Comparison of ENCODE assay signal across 21 cellular contexts in the genomic region with DNA sequence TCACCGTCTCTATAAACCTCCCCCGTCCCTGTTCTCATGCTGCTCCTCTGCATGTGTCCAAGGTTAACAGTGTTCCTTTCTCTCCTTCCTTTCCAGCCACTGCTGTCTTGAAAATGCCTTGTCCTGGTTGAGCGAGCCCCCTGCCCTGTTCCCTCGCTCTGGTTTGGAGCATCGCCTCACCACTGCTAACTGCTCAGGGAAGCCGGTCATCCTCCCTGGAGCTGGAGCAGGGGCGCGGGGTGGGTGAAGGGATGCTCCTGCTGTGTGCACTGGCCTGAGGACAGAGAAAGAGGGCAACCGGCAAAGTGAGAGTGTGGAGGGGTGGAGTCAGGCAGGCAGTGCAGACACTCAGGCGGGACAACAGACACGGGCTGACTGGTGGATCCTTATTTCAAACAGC. TPM values are rescaled to one million over a fixed set of nuclear protein-coding genes. Genes with fewer than 3 reads are reported as not detected.
"Had no signal": no experiment of that assay in that cellular context is flagged by ENCODE, and none has a peak within 500 bp of the region (broad histone marks: within the 10 kb centered on the region; RNA-seq: fewer than 3 reads in every experiment).

No MANE protein-coding gene starts in this region.

- ATAC-seq: activated CD8-positive, alpha-beta memory T cell treated with anti-CD3 and anti-CD28 coated beads, Interleukin-2, amount 10 ng/mL, durations not matched to agents 7 days and 5 days; sciatic nerve; stimulated activated effector memory CD8-positive, alpha-beta T cell treated with anti-CD3 and anti-CD28 coated beads, Interleukin-12 subunit alpha, Interleukin-12 subunit beta, amount 100 ng/mL, for 72 hours had no signal

- H3K27ac Mint-ChIP-seq: activated B cell treated with CpG ODN at 0.5 μM for 24 hours; activated CD4-positive, alpha-beta memory T cell treated with anti-CD3 and anti-CD28 coated beads, Interleukin-2, amount 10 ng/mL, durations not matched to agents 7 days and 5 days; activated CD8-positive, alpha-beta memory T cell treated with anti-CD3 and anti-CD28 coated beads, Interleukin-2, amount 10 ng/mL, durations not matched to agents 7 days and 5 days; activated naive CD8-positive, alpha-beta T cell; nephron; stimulated activated effector memory CD8-positive, alpha-beta T cell treated with anti-CD3 and anti-CD28 coated beads, Interleukin-12 subunit alpha, Interleukin-12 subunit beta, amount 100 ng/mL, for 72 hours had no signal

- H3K27me3 ChIP-seq: cardiac muscle cell, vagina had no signal

- H3K36me3 Mint-ChIP-seq: activated CD8-positive, alpha-beta memory T cell treated with anti-CD3 and anti-CD28 coated beads, Interleukin-2, amount 10 ng/mL, durations not matched to agents 7 days and 5 days; stimulated activated effector memory CD8-positive, alpha-beta T cell treated with anti-CD3 and anti-CD28 coated beads, Interleukin-12 subunit alpha, Interleukin-12 subunit beta, amount 100 ng/mL, for 72 hours had no signal

- H3K9me3 Mint-ChIP-seq: activated B cell treated with CpG ODN at 0.5 μM for 24 hours; activated CD4-positive, alpha-beta memory T cell treated with anti-CD3 and anti-CD28 coated beads, Interleukin-2, amount 10 ng/mL, durations not matched to agents 7 days and 5 days; nephron; stimulated activated effector memory CD8-positive, alpha-beta T cell treated with anti-CD3 and anti-CD28 coated beads, Interleukin-12 subunit alpha, Interleukin-12 subunit beta, amount 100 ng/mL, for 72 hours had no signal

- H3K4me3 ChIP-seq: cardiac muscle cell, esophagus squamous epithelium, lung, psoas muscle, stomach, vagina had no signal

- H3K27ac ChIP-seq: cardiac muscle cell, esophagus squamous epithelium, psoas muscle, stomach, vagina had no signal

- H3K4me1 Mint-ChIP-seq: activated CD4-positive, alpha-beta memory T cell treated with anti-CD3 and anti-CD28 coated beads, Interleukin-2, amount 10 ng/mL, durations not matched to agents 7 days and 5 days; activated CD8-positive, alpha-beta memory T cell treated with anti-CD3 and anti-CD28 coated beads, Interleukin-2, amount 10 ng/mL, durations not matched to agents 7 days and 5 days had no signal

- H3K9me3 ChIP-seq: esophagus squamous epithelium, vagina had no signal

- H3K36me3 ChIP-seq: cardiac muscle cell, esophagus squamous epithelium, stomach, vagina had no signal

- DNase-seq: activated B cell treated with CpG ODN at 0.5 μM for 24 hours; activated CD4-positive, alpha-beta memory T cell treated with anti-CD3 and anti-CD28 coated beads, Interleukin-2, amount 10 ng/mL, durations not matched to agents 7 days and 5 days; activated CD4-positive, alpha-beta T cell treated with anti-CD3 and anti-CD28 coated beads for 48 hours; activated CD8-positive, alpha-beta memory T cell treated with anti-CD3 and anti-CD28 coated beads, Interleukin-2, amount 10 ng/mL, durations not matched to agents 7 days and 5 days; dermis blood vessel endothelial cell; effector memory CD4-positive, alpha-beta T cell; esophagus squamous epithelium; left cardiac atrium; midbrain; psoas muscle; stimulated activated CD4-positive, alpha-beta T cell treated with anti-CD3 and anti-CD28 coated beads, Interleukin-4, amount 100 ng/mL, for 24 hours; stomach; trophoblast cell had no signal

- H3K4me1 ChIP-seq: esophagus squamous epithelium, stomach, vagina had no signal

- H3K4me3 Mint-ChIP-seq: activated B cell treated with CpG ODN at 0.5 μM for 24 hours; activated CD4-positive, alpha-beta memory T cell treated with anti-CD3 and anti-CD28 coated beads, Interleukin-2, amount 10 ng/mL, durations not matched to agents 7 days and 5 days; activated CD8-positive, alpha-beta memory T cell treated with anti-CD3 and anti-CD28 coated beads, Interleukin-2, amount 10 ng/mL, durations not matched to agents 7 days and 5 days; activated naive CD8-positive, alpha-beta T cell; nephron; stimulated activated effector memory CD8-positive, alpha-beta T cell treated with anti-CD3 and anti-CD28 coated beads, Interleukin-12 subunit alpha, Interleukin-12 subunit beta, amount 100 ng/mL, for 72 hours had no signal

- H3K27me3 Mint-ChIP-seq: activated B cell treated with CpG ODN at 0.5 μM for 24 hours had no signal

RNA-seq across cellular contexts. Expression of gene UBE2QL1, which starts 19.4 kb away (rescaled TPM):
- total RNA-seq: T-helper 2 cell treated with Interferon-gamma antibody and Interleukin-4, amounts not matched to agents 100 ng/mL and 5 ng/mL, for 36 hours had no signal
